In genomic region chr9:123775289-123775688, GRCh38 we compare ENCODE assay signal across 27 cellular contexts.
"Had no signal": no experiment of that assay in that cellular context is flagged by ENCODE, and none has a peak within 500 bp of the region (broad histone marks: within the 10 kb centered on the region; RNA-seq: fewer than 3 reads in every experiment).

No MANE protein-coding gene starts in this region.

- H3K27ac Mint-ChIP-seq: activated CD4-positive, alpha-beta memory T cell treated with anti-CD3 and anti-CD28 coated beads, Interleukin-2, amount 10 ng/mL, durations not matched to agents 7 days and 5 days; activated CD4-positive, alpha-beta T cell treated with anti-CD3 and anti-CD28 coated beads, Interleukin-2, amount 10 ng/mL, durations not matched to agents 7 days and 5 days; activated naive CD4-positive, alpha-beta T cell treated with anti-CD3 and anti-CD28 coated beads, Interleukin-2, amount 10 ng/mL, durations not matched to agents 7 days and 5 days; activated naive CD4-positive, alpha-beta T cell treated with anti-CD3 and anti-CD28 coated beads, Interleukin-2, amount 50 U/mL, for 72 hours; activated naive CD8-positive, alpha-beta T cell treated with anti-CD3 and anti-CD28 coated beads, Interleukin-2, amount 10 ng/mL, durations not matched to agents 7 days and 5 days; activated T-cell treated with anti-CD3 and anti-CD28 coated beads, Interleukin-2, amount 50 U/mL, for 24 hours; activated T-cell treated with anti-CD3 and anti-CD28 coated beads, Interleukin-2, amount 50 U/mL, for 72 hours; dendritic cell treated with granulocyte-macrophage colony-stimulating factor and Interleukin-4, amounts not matched to agents 40 ng/mL and 50 ng/mL, for 4 days; endodermal cell had no signal

- H3K36me3 ChIP-seq: ascending aorta, brain microvascular endothelial cell, heart left ventricle had no signal

- H3K27ac ChIP-seq: ascending aorta, brain microvascular endothelial cell, coronary artery, heart left ventricle had no signal

- H3K36me3 Mint-ChIP-seq: activated naive CD4-positive, alpha-beta T cell treated with anti-CD3 and anti-CD28 coated beads, Interleukin-2, amount 10 ng/mL, durations not matched to agents 7 days and 5 days; activated naive CD4-positive, alpha-beta T cell treated with anti-CD3 and anti-CD28 coated beads, Interleukin-2, amount 50 U/mL, for 72 hours had no signal

- H3K4me1 ChIP-seq: ascending aorta had no signal

- FAIRE-seq: bronchial epithelial cell, frontal cortex had no signal

- H3K4me3 Mint-ChIP-seq: activated CD4-positive, alpha-beta memory T cell treated with anti-CD3 and anti-CD28 coated beads, Interleukin-2, amount 10 ng/mL, durations not matched to agents 7 days and 5 days; activated CD4-positive, alpha-beta T cell treated with anti-CD3 and anti-CD28 coated beads, Interleukin-2, amount 10 ng/mL, durations not matched to agents 7 days and 5 days; activated naive CD4-positive, alpha-beta T cell treated with anti-CD3 and anti-CD28 coated beads, Interleukin-2, amount 10 ng/mL, durations not matched to agents 7 days and 5 days; activated naive CD8-positive, alpha-beta T cell treated with anti-CD3 and anti-CD28 coated beads, Interleukin-2, amount 10 ng/mL, durations not matched to agents 7 days and 5 days; activated T-cell treated with anti-CD3 and anti-CD28 coated beads, Interleukin-2, amount 50 U/mL, for 24 hours; activated T-cell treated with anti-CD3 and anti-CD28 coated beads, Interleukin-2, amount 50 U/mL, for 72 hours; central memory CD8-positive, alpha-beta T cell; dendritic cell treated with granulocyte-macrophage colony-stimulating factor and Interleukin-4, amounts not matched to agents 40 ng/mL and 50 ng/mL, for 4 days; endodermal cell had no signal

- H3K4me1 Mint-ChIP-seq: activated naive CD4-positive, alpha-beta T cell treated with anti-CD3 and anti-CD28 coated beads, Interleukin-2, amount 10 ng/mL, durations not matched to agents 7 days and 5 days had no signal

- H3K9me3 Mint-ChIP-seq: activated CD4-positive, alpha-beta memory T cell treated with anti-CD3 and anti-CD28 coated beads, Interleukin-2, amount 10 ng/mL, durations not matched to agents 7 days and 5 days; activated CD4-positive, alpha-beta T cell treated with anti-CD3 and anti-CD28 coated beads, Interleukin-2, amount 10 ng/mL, durations not matched to agents 7 days and 5 days; activated naive CD4-positive, alpha-beta T cell treated with anti-CD3 and anti-CD28 coated beads, Interleukin-2, amount 10 ng/mL, durations not matched to agents 7 days and 5 days; activated naive CD4-positive, alpha-beta T cell treated with anti-CD3 and anti-CD28 coated beads, Interleukin-2, amount 50 U/mL, for 72 hours; activated naive CD8-positive, alpha-beta T cell treated with anti-CD3 and anti-CD28 coated beads, Interleukin-2, amount 10 ng/mL, durations not matched to agents 7 days and 5 days; activated T-cell treated with anti-CD3 and anti-CD28 coated beads, Interleukin-2, amount 50 U/mL, for 24 hours; activated T-cell treated with anti-CD3 and anti-CD28 coated beads, Interleukin-2, amount 50 U/mL, for 72 hours; central memory CD8-positive, alpha-beta T cell; dendritic cell treated with granulocyte-macrophage colony-stimulating factor and Interleukin-4, amounts not matched to agents 40 ng/mL and 50 ng/mL, for 4 days; endodermal cell had no signal

- H3K4me3 ChIP-seq: ascending aorta, coronary artery, dorsolateral prefrontal cortex, heart left ventricle had no signal

- H3K9me3 ChIP-seq: ascending aorta, heart left ventricle had no signal

- DNase-seq: activated CD4-positive, alpha-beta memory T cell treated with anti-CD3 and anti-CD28 coated beads, Interleukin-2, amount 10 ng/mL, durations not matched to agents 7 days and 5 days; activated CD4-positive, alpha-beta T cell treated with anti-CD3 and anti-CD28 coated beads for 1 hour; activated CD4-positive, alpha-beta T cell treated with anti-CD3 and anti-CD28 coated beads for 4 hours; activated CD4-positive, alpha-beta T cell treated with anti-CD3 and anti-CD28 coated beads, Interleukin-2, amount 10 ng/mL, durations not matched to agents 7 days and 5 days; activated CD4-positive, alpha-beta T cell treated with anti-CD3 and anti-CD28 coated beads, Interleukin-2, amount 50 U/mL, for 4 hours; activated CD8-positive, alpha-beta memory T cell treated with anti-CD3 and anti-CD28 coated beads, Interleukin-2, amount 50 U/mL, for 48 hours; activated gamma-delta T cell; activated naive CD4-positive, alpha-beta T cell; activated naive CD4-positive, alpha-beta T cell treated with anti-CD3 and anti-CD28 coated beads, Interleukin-2, amount 10 ng/mL, durations not matched to agents 7 days and 5 days; activated naive CD8-positive, alpha-beta T cell treated with anti-CD3 and anti-CD28 coated beads, Interleukin-2, amount 10 ng/mL, durations not matched to agents 7 days and 5 days; activated T-cell treated with anti-CD3 and anti-CD28 coated beads for 4 hours; activated T-cell treated with anti-CD3 and anti-CD28 coated beads, Interleukin-2, amount 50 U/mL, for 24 hours; activated T-cell treated with anti-CD3 and anti-CD28 coated beads, Interleukin-2, amount 50 U/mL, for 72 hours; brain microvascular endothelial cell; dorsolateral prefrontal cortex; effector memory CD4-positive, alpha-beta T cell; endodermal cell; foreskin fibroblast; heart left ventricle had no signal

- ATAC-seq: activated naive CD4-positive, alpha-beta T cell treated with anti-CD3 and anti-CD28 coated beads, Interleukin-2, amount 50 U/mL, for 72 hours; activated T-cell treated with anti-CD3 and anti-CD28 coated beads, Interleukin-2, amount 50 U/mL, for 72 hours; esophagus mucosa; heart left ventricle had no signal

- H3K27me3 ChIP-seq: ascending aorta, brain microvascular endothelial cell, dorsolateral prefrontal cortex, heart left ventricle had no signal

- H3K27me3 Mint-ChIP-seq: activated CD4-positive, alpha-beta memory T cell treated with anti-CD3 and anti-CD28 coated beads, Interleukin-2, amount 10 ng/mL, durations not matched to agents 7 days and 5 days; activated CD4-positive, alpha-beta T cell treated with anti-CD3 and anti-CD28 coated beads, Interleukin-2, amount 10 ng/mL, durations not matched to agents 7 days and 5 days; activated naive CD4-positive, alpha-beta T cell treated with anti-CD3 and anti-CD28 coated beads, Interleukin-2, amount 10 ng/mL, durations not matched to agents 7 days and 5 days; activated T-cell treated with anti-CD3 and anti-CD28 coated beads, Interleukin-2, amount 50 U/mL, for 24 hours; central memory CD8-positive, alpha-beta T cell; dendritic cell treated with granulocyte-macrophage colony-stimulating factor and Interleukin-4, amounts not matched to agents 40 ng/mL and 50 ng/mL, for 4 days had no signal
